ENCODE assay signal across 22 cellular contexts in genomic region chr3:48966367-48966766, GRCh38. TPM values are rescaled to one million over a fixed set of nuclear protein-coding genes. Genes with fewer than 3 reads are reported as not detected.
DNase-seq lines count a peak whose midpoint lies in the region; ATAC-seq and TF ChIP-seq lines count a peak whose summit lies in the region.
"Had no signal": no experiment of that assay in that cellular context is flagged by ENCODE, and none has a peak within 500 bp of the region (broad histone marks: within the 10 kb centered on the region; RNA-seq: fewer than 3 reads in every experiment).

No MANE protein-coding gene starts in this region.

- H3K27me3 Mint-ChIP-seq in activated CD4-positive, alpha-beta memory T cell treated with anti-CD3 and anti-CD28 coated beads for 36 hours: no peaks in the 10 kb centered on the region
- H3K27me3 Mint-ChIP-seq: stimulated activated naive CD8-positive, alpha-beta T cell treated with anti-CD3 and anti-CD28 coated beads, Interleukin-15, amount 100 ng/mL, for 72 hours had no signal

- H3K4me3 ChIP-seq in GM12865 (ENCODE audit: low read depth, low read length) (no peak overlapping the region), hepatocyte (no peak overlapping the region)
- H3K4me3 ChIP-seq: prostate gland, upper lobe of left lung had no signal

- 95% methylated on average over 3 of the region's 3 CpGs for WGBS in hepatocyte (ENCODE audit: low lambda C conversion rate, missing lambda C conversion rate)

- peaks cover 54% of the 10 kb centered on the region for H3K36me3 Mint-ChIP-seq in activated CD4-positive, alpha-beta memory T cell treated with anti-CD3 and anti-CD28 coated beads for 36 hours
- peaks cover 100% of the 10 kb centered on the region for H3K36me3 Mint-ChIP-seq in stimulated activated effector memory CD8-positive, alpha-beta T cell treated with anti-CD3 and anti-CD28 coated beads, Interleukin-12 subunit alpha, Interleukin-12 subunit beta, amount 100 ng/mL, for 72 hours

- H3K9me3 ChIP-seq in hepatocyte (ENCODE audit: low read depth): no peaks in the 10 kb centered on the region
- H3K9me3 ChIP-seq: prostate gland, upper lobe of left lung had no signal

- H3K4me3 Mint-ChIP-seq in activated CD4-positive, alpha-beta memory T cell treated with anti-CD3 and anti-CD28 coated beads for 36 hours: no peak overlapping the region
- H3K4me3 Mint-ChIP-seq in stimulated activated effector memory CD8-positive, alpha-beta T cell treated with anti-CD3 and anti-CD28 coated beads, Interleukin-12 subunit alpha, Interleukin-12 subunit beta, amount 100 ng/mL, for 72 hours: no peak overlapping the region
- H3K4me3 Mint-ChIP-seq: mesothelial cell of epicardium; stimulated activated naive CD8-positive, alpha-beta T cell treated with anti-CD3 and anti-CD28 coated beads, Interleukin-15, amount 100 ng/mL, for 72 hours had no signal

- no peaks in the 10 kb centered on the region for H3K36me3 ChIP-seq in hepatocyte (replicated peaks; ENCODE audit: insufficient read depth, low read depth)

- POLR2A ChIA-PET in activated CD4-positive, alpha-beta memory T cell treated with anti-CD3 and anti-CD28 coated beads for 36 hours (lab: Charles Lee): no interaction called here

- TF ChIP-seq CTCF in GM12865 (IDR thresholded peaks at IDR 0.05; ENCODE audit: insufficient read depth, low read depth, low read length, missing control alignments): no peak
- TF ChIP-seq CTCF in hepatocyte (IDR thresholded peaks at IDR 0.05; ENCODE audit: poor library complexity): no peak

- CTCF ChIA-PET in activated CD4-positive, alpha-beta memory T cell treated with anti-CD3 and anti-CD28 coated beads for 36 hours (lab: Charles Lee): interaction anchor here (1.2 to 1.7 kb wide), 2 partner anchors 15 to 21 kb away, joined by 3 to 6 read pairs; no protein-coding TSS in a partner anchor

- DNase-seq in GM12865 (ENCODE audit: low read depth) (peak; percentile 20), iris pigment epithelial cell (ENCODE audit: low read depth) (peak; percentile 52), hepatocyte (ENCODE audit: low spot score) (no peak), germinal center (ENCODE audit: low spot score) (no peak)
- DNase-seq in activated CD4-positive, alpha-beta memory T cell treated with anti-CD3 and anti-CD28 coated beads for 36 hours: no peak
- no peak for DNase-seq in stimulated activated effector memory CD8-positive, alpha-beta T cell treated with anti-CD3 and anti-CD28 coated beads, Interleukin-12 subunit alpha, Interleukin-12 subunit beta, amount 100 ng/mL, for 72 hours (ENCODE audit: low spot score in 2 of 2)
- DNase-seq in activated effector memory CD4-positive, alpha-beta T cell treated with Interleukin-2 at 50 U/mL for 16 hours: no peak
- DNase-seq: activated CD4-positive, alpha-beta T cell treated with anti-CD3 and anti-CD28 coated beads for 1 hour; activated gamma-delta T cell treated with Interleukin-2 at 50 U/mL for 16 hours; Calu3; central memory CD4-positive, alpha-beta T cell; effector CD8-positive, alpha-beta T cell; NCI-H1417; NCI-H2107; NCI-H524 treated with DMSO at 0.1 percent for 48 hours; small intestine; stimulated activated naive CD8-positive, alpha-beta T cell treated with anti-CD3 and anti-CD28 coated beads, Interleukin-15, amount 100 ng/mL, for 72 hours had no signal

- peak overlapping the region; percentile 82 for H3K27ac Mint-ChIP-seq in activated CD4-positive, alpha-beta memory T cell treated with anti-CD3 and anti-CD28 coated beads for 36 hours
- peak overlapping the region; percentile 40 for H3K27ac Mint-ChIP-seq in stimulated activated effector memory CD8-positive, alpha-beta T cell treated with anti-CD3 and anti-CD28 coated beads, Interleukin-12 subunit alpha, Interleukin-12 subunit beta, amount 100 ng/mL, for 72 hours
- H3K27ac Mint-ChIP-seq: mesothelial cell of epicardium had no signal

- no peak overlapping the region for H3K4me2 ChIP-seq in hepatocyte

- no peak overlapping the region for H3K27ac ChIP-seq in hepatocyte
- H3K27ac ChIP-seq: upper lobe of left lung had no signal

- H3K79me2 ChIP-seq in hepatocyte: no peaks in the 10 kb centered on the region

- intact Hi-C loops in activated CD4-positive, alpha-beta memory T cell treated with anti-CD3 and anti-CD28 coated beads for 36 hours (cut with micrococcal nuclease): loop anchor here (5.0 kb wide), 1 partner anchor 39 kb away; no protein-coding TSS in a partner anchor

- H3K9me2 ChIP-seq in hepatocyte (replicated peaks; ENCODE audit: insufficient read depth): no peaks in the 10 kb centered on the region

- peaks cover 20% of the 10 kb centered on the region for H3K4me1 Mint-ChIP-seq in activated CD4-positive, alpha-beta memory T cell treated with anti-CD3 and anti-CD28 coated beads for 36 hours (ENCODE audit: low read depth)
- H3K4me1 Mint-ChIP-seq in stimulated activated effector memory CD8-positive, alpha-beta T cell treated with anti-CD3 and anti-CD28 coated beads, Interleukin-12 subunit alpha, Interleukin-12 subunit beta, amount 100 ng/mL, for 72 hours: peaks cover 13% of the 10 kb centered on the region
- H3K4me1 Mint-ChIP-seq: mesothelial cell of epicardium had no signal

- H3K4me1 ChIP-seq in hepatocyte (ENCODE audit: insufficient read depth): no peaks in the 10 kb centered on the region
- H3K4me1 ChIP-seq: prostate gland, upper lobe of left lung had no signal

- no peak overlapping the region for H2AFZ ChIP-seq in hepatocyte

- H3K27me3 ChIP-seq in hepatocyte: no peaks in the 10 kb centered on the region
- H3K27me3 ChIP-seq: upper lobe of left lung had no signal

- ATAC-seq in stimulated activated effector memory CD8-positive, alpha-beta T cell treated with anti-CD3 and anti-CD28 coated beads, Interleukin-12 subunit alpha, Interleukin-12 subunit beta, amount 100 ng/mL, for 72 hours: peak; percentile 60
- ATAC-seq: HepG2; left lobe of liver; stimulated activated naive CD8-positive, alpha-beta T cell treated with anti-CD3 and anti-CD28 coated beads, Interleukin-15, amount 100 ng/mL, for 72 hours had no signal

- no peaks in the 10 kb centered on the region for H3K9me3 Mint-ChIP-seq in activated CD4-positive, alpha-beta memory T cell treated with anti-CD3 and anti-CD28 coated beads for 36 hours
- no peaks in the 10 kb centered on the region for H3K9me3 Mint-ChIP-seq in stimulated activated effector memory CD8-positive, alpha-beta T cell treated with anti-CD3 and anti-CD28 coated beads, Interleukin-12 subunit alpha, Interleukin-12 subunit beta, amount 100 ng/mL, for 72 hours
- H3K9me3 Mint-ChIP-seq: mesothelial cell of epicardium; stimulated activated naive CD8-positive, alpha-beta T cell treated with anti-CD3 and anti-CD28 coated beads, Interleukin-15, amount 100 ng/mL, for 72 hours had no signal

- no peaks in the 10 kb centered on the region for H4K20me1 ChIP-seq in hepatocyte (ENCODE audit: insufficient read depth, poor library complexity, severe bottlenecking)

RNA-seq across cellular contexts. Expression of gene P4HTM, which starts 23.7 kb away (rescaled TPM):
- 10 to 100 TPM; 32.7 to 32.8 TPM for total RNA-seq in activated CD4-positive, alpha-beta memory T cell treated with anti-CD3 and anti-CD28 coated beads for 36 hours
- total RNA-seq in hepatocyte: 39.4 and 42.5 TPM in 2 replicates
- polyA plus RNA-seq in hepatocyte: 84.0 and 85.3 TPM in 2 replicates
- total RNA-seq: HepG2 had no signal

RNA-seq across cellular contexts. Expression of gene WDR6, which starts 40.8 kb away (rescaled TPM):
- 100 to 1,000 TPM; 139 to 144 TPM for total RNA-seq in activated CD4-positive, alpha-beta memory T cell treated with anti-CD3 and anti-CD28 coated beads for 36 hours
- total RNA-seq in hepatocyte: 124 and 157 TPM in 2 replicates
- 190 and 215 TPM in 2 replicates for polyA plus RNA-seq in hepatocyte

RNA-seq across cellular contexts. Expression of gene ARIH2, which starts 47.7 kb away (rescaled TPM):
- total RNA-seq in activated CD4-positive, alpha-beta memory T cell treated with anti-CD3 and anti-CD28 coated beads for 36 hours: 100 to 1,000 TPM; 109 to 130 TPM
- total RNA-seq in hepatocyte: 58.7 and 60.9 TPM in 2 replicates
- polyA plus RNA-seq in hepatocyte: 41.7 and 45.3 TPM in 2 replicates

RNA-seq across cellular contexts. Expression of gene DALRD3, which starts 52.0 kb away (rescaled TPM):
- 10 to 100 TPM; 26.2 to 26.5 TPM for total RNA-seq in activated CD4-positive, alpha-beta memory T cell treated with anti-CD3 and anti-CD28 coated beads for 36 hours
- 25.0 and 29.3 TPM in 2 replicates for total RNA-seq in hepatocyte
- polyA plus RNA-seq in hepatocyte: 27.0 and 40.6 TPM in 2 replicates

RNA-seq across cellular contexts. Expression of gene NDUFAF3, which starts 55.6 kb away (rescaled TPM):
- total RNA-seq in activated CD4-positive, alpha-beta memory T cell treated with anti-CD3 and anti-CD28 coated beads for 36 hours: 100 to 1,000 TPM; 101 to 106 TPM
- 58.7 and 70.7 TPM in 2 replicates for total RNA-seq in hepatocyte
- polyA plus RNA-seq in hepatocyte: 140 and 173 TPM in 2 replicates

Comparison
In these comparisons a context has a peak if more than half of its experiments do, and no peak if none do; other contexts are left out.
1. DNase-seq: peak in GM12865 (single experiment) and iris pigment epithelial cell (single experiment); none in activated CD4-positive, alpha-beta memory T cell treated with anti-CD3 and anti-CD28 coated beads for 36 hours (single experiment), stimulated activated effector memory CD8-positive, alpha-beta T cell treated with anti-CD3 and anti-CD28 coated beads, Interleukin-12 subunit alpha, Interleukin-12 subunit beta, amount 100 ng/mL, for 72 hours (0 of 2), activated effector memory CD4-positive, alpha-beta T cell treated with Interleukin-2 at 50 U/mL for 16 hours (single experiment), hepatocyte (single experiment) and germinal center (single experiment).